ENCODE assay signal across 18 cellular contexts in genomic region chr6:31717499-31718222, GRCh38. TPM values are rescaled to one million over a fixed set of nuclear protein-coding genes. Genes with fewer than 3 reads are reported as not detected.
DNase-seq lines count a peak whose midpoint lies in the region; ATAC-seq, FAIRE-seq and TF ChIP-seq lines count a peak whose summit lies in the region.
"Had no signal": no experiment of that assay in that cellular context is flagged by ENCODE, and none has a peak within 500 bp of the region (broad histone marks: within the 10 kb centered on the region; RNA-seq: fewer than 3 reads in every experiment).

No MANE protein-coding gene starts in this region.

- peak overlapping the region; percentile 46; the same call in 1 of the 2 replicates for H3K9ac ChIP-seq in Karpas-422 (ENCODE audit: low read length)
- H3K9ac ChIP-seq: BLaER1 had no signal

- CTCF ChIA-PET in Calu3 (lab: Charles Lee): interaction anchor here (0.5 to 0.6 kb wide), 2 partner anchors 9 to 20 kb away, joined by 3 to 10 read pairs; no protein-coding TSS in a partner anchor

- TF ChIP-seq CTCF in Calu3 (IDR thresholded peaks at IDR 0.05; ENCODE audit: unreplicated experiment) (peak; percentile 58), bronchial epithelial cell (IDR thresholded peaks at IDR 0.05; ENCODE audit: insufficient read depth, low read length, severe bottlenecking) (peak; percentile 30), right lobe of liver (IDR thresholded peaks at IDR 0.05) (peak in 2 of 4 donors; percentile 7 to 9)

- H3K36me3 ChIP-seq in Karpas-422 (ENCODE audit: insufficient read depth, low read length): no peaks in the 10 kb centered on the region
- H3K36me3 ChIP-seq in bronchial epithelial cell (ENCODE audit: control insufficient read depth, insufficient read depth, low read length): no peaks in the 10 kb centered on the region
- H3K36me3 ChIP-seq in right lobe of liver: no peaks in the 10 kb centered on the region
- H3K36me3 ChIP-seq: ascending aorta, BLaER1 had no signal

- peaks cover 7% of the 10 kb centered on the region for H3K36me3 Mint-ChIP-seq in Calu3 (ENCODE audit: insufficient read depth, unreplicated experiment)
- H3K36me3 Mint-ChIP-seq: stimulated activated naive B cell treated with anti-CD40 and anti-IgM and Interleukin-4, amounts not matched to agents 10 μg/mL and 1 μg/mL and 100 μg/mL, for 72 hours had no signal

- peaks cover 35% of the 10 kb centered on the region for H3K27me3 Mint-ChIP-seq in Calu3 (ENCODE audit: unreplicated experiment)
- H3K27me3 Mint-ChIP-seq: stimulated activated naive B cell treated with anti-CD40 and anti-IgM and Interleukin-4, amounts not matched to agents 10 μg/mL and 1 μg/mL and 100 μg/mL, for 72 hours had no signal

- no peaks in the 10 kb centered on the region for H3K79me2 ChIP-seq in Karpas-422 (ENCODE audit: low read length)

- H3K9me3 ChIP-seq in Karpas-422 (ENCODE audit: low read length) (no peaks in the 10 kb centered on the region), right lobe of liver (no peaks in the 10 kb centered on the region)
- H3K9me3 ChIP-seq: ascending aorta, BLaER1 had no signal

- peaks cover 8% of the 10 kb centered on the region for H3K4me1 ChIP-seq in Karpas-422 (ENCODE audit: low read length)
- H3K4me1 ChIP-seq in right lobe of liver: no peaks in the 10 kb centered on the region
- H3K4me1 ChIP-seq: ascending aorta had no signal

- H3K27ac ChIP-seq in Karpas-422 (ENCODE audit: low read length) (no peak overlapping the region), right lobe of liver (no peak overlapping the region)
- H3K27ac ChIP-seq: ascending aorta, BLaER1 had no signal

- H3K9me2 ChIP-seq in Karpas-422 (replicated peaks; ENCODE audit: insufficient read depth, low read length): no peaks in the 10 kb centered on the region

- intact Hi-C loops in Calu3 (cut with micrococcal nuclease; ENCODE audit: unreplicated experiment): no loop called here
- intact Hi-C loops in right lobe of liver (cut with DNase I): loop anchor here in 1 of 2 donors (10.0 kb wide), 1 partner anchor 47 kb away; the partner anchor contains the start of gene SAPCD1
- intact Hi-C loops in posterior vena cava (cut with DNase I): loop anchor here in 1 of 2 donors (1.0 kb wide), 1 partner anchor 49 kb away; no protein-coding TSS in a partner anchor

- no peaks in the 10 kb centered on the region for H3K27me3 ChIP-seq in Karpas-422 (ENCODE audit: low read length)
- no peaks in the 10 kb centered on the region for H3K27me3 ChIP-seq in bronchial epithelial cell (ENCODE audit: control insufficient read depth, insufficient read depth, low read length)
- no peaks in the 10 kb centered on the region for H3K27me3 ChIP-seq in right lobe of liver
- H3K27me3 ChIP-seq: ascending aorta, BLaER1 had no signal

- BruUV-seq in Calu3 (replicated peaks; lab: Mats Ljungman, UMichigan): no TSS peak

- peak; percentile 77 for DNase-seq in Calu3
- DNase-seq in Karpas-422: peak; percentile 74
- no peak for DNase-seq in bronchial epithelial cell (ENCODE audit: low read depth)
- DNase-seq in right lobe of liver: no peak
- DNase-seq in stimulated activated CD4-positive, alpha-beta T cell treated with anti-CD3 and anti-CD28 coated beads, Interleukin-15, amount 100 ng/mL, for 24 hours: no peak
- DNase-seq in posterior vena cava (ENCODE audit: low spot score): no peak
- no peak for DNase-seq in ureter (ENCODE audit: low spot score)
- DNase-seq: activated CD4-positive, alpha-beta T cell treated with anti-CD3 and anti-CD28 coated beads for 1 hour; activated T-cell treated with anti-CD3 and anti-CD28 coated beads, Interleukin-2, amount 50 U/mL, for 72 hours; effector CD4-positive, alpha-beta T cell; GDM1; stimulated activated naive B cell treated with anti-CD40 and anti-IgM and Interleukin-4, amounts not matched to agents 10 μg/mL and 1 μg/mL and 100 μg/mL, for 72 hours had no signal

- H3K9me3 Mint-ChIP-seq in Calu3 (ENCODE audit: low read depth, unreplicated experiment): no peaks in the 10 kb centered on the region
- H3K9me3 Mint-ChIP-seq: activated T-cell treated with anti-CD3 and anti-CD28 coated beads, Interleukin-2, amount 50 U/mL, for 72 hours; stimulated activated naive B cell treated with anti-CD40 and anti-IgM and Interleukin-4, amounts not matched to agents 10 μg/mL and 1 μg/mL and 100 μg/mL, for 72 hours had no signal

- H3K4me3 Mint-ChIP-seq in Calu3 (ENCODE audit: low read depth, unreplicated experiment): peak overlapping the region; percentile 24
- H3K4me3 Mint-ChIP-seq: activated T-cell treated with anti-CD3 and anti-CD28 coated beads, Interleukin-2, amount 50 U/mL, for 72 hours; stimulated activated naive B cell treated with anti-CD40 and anti-IgM and Interleukin-4, amounts not matched to agents 10 μg/mL and 1 μg/mL and 100 μg/mL, for 72 hours had no signal

- peaks cover 34% of the 10 kb centered on the region for H3K4me1 Mint-ChIP-seq in Calu3 (ENCODE audit: low read depth, unreplicated experiment)

- no peak for FAIRE-seq in bronchial epithelial cell (lab: Jason Lieb, UNC)

- no peak overlapping the region; the same call in 1 of the 2 replicates for H3K4me3 ChIP-seq in Karpas-422 (ENCODE audit: low read length)
- no peak overlapping the region for H3K4me3 ChIP-seq in bronchial epithelial cell (ENCODE audit: low read depth, low read length)
- H3K4me3 ChIP-seq in right lobe of liver: no peak overlapping the region
- H3K4me3 ChIP-seq: ascending aorta, BLaER1, lung had no signal

- H2AFZ ChIP-seq in Karpas-422 (ENCODE audit: low read length): peak overlapping the region; percentile 89; the same call in 1 of the 2 replicates

- WGBS in right lobe of liver (ENCODE audit: insufficient coverage, low coverage, low lambda C conversion rate, missing lambda C conversion rate): 70% methylated on average over 7 of the region's 10 CpGs

- H4K20me1 ChIP-seq in Karpas-422 (ENCODE audit: insufficient read depth, low read depth, low read length): no peaks in the 10 kb centered on the region
- H4K20me1 ChIP-seq: BLaER1 had no signal

- peak overlapping the region; percentile 26 for H3K27ac Mint-ChIP-seq in Calu3 (ENCODE audit: unreplicated experiment)
- H3K27ac Mint-ChIP-seq: activated T-cell treated with anti-CD3 and anti-CD28 coated beads, Interleukin-2, amount 50 U/mL, for 72 hours; stimulated activated naive B cell treated with anti-CD40 and anti-IgM and Interleukin-4, amounts not matched to agents 10 μg/mL and 1 μg/mL and 100 μg/mL, for 72 hours had no signal

- H3K4me2 ChIP-seq in Karpas-422 (ENCODE audit: low read depth, low read length, poor library complexity, severe bottlenecking): peak overlapping the region; percentile 32
- H3K4me2 ChIP-seq: BLaER1 had no signal

- no peak for TF ChIP-seq POLR2A in right lobe of liver (IDR thresholded peaks at IDR 0.05)

- ATAC-seq in right lobe of liver (peak; percentile 6 to 58 (median 36)), GM19023 (IDR thresholded peaks at IDR 0.05; ENCODE audit: unreplicated experiment) (no peak)
- ATAC-seq: activated T-cell treated with anti-CD3 and anti-CD28 coated beads, Interleukin-2, amount 50 U/mL, for 72 hours; stimulated activated naive B cell treated with anti-CD40 and anti-IgM and Interleukin-4, amounts not matched to agents 10 μg/mL and 1 μg/mL and 100 μg/mL, for 72 hours had no signal

RNA-seq across cellular contexts. Expression of gene LY6G6D, which starts 2.5 kb away (rescaled TPM):
- not detected in 2 replicates for total RNA-seq in Calu3 (2022)
- total RNA-seq in Karpas-422 (2014; rRNA removed; shearing (Covaris generic); ENCODE audit: low replicate concordance): not detected in 2 replicates
- not detected in 2 replicates for total RNA-seq in bronchial epithelial cell
- total RNA-seq in right lobe of liver: not detected
- total RNA-seq in posterior vena cava: not detected
- not detected for total RNA-seq in ureter
- total RNA-seq: activated T-cell treated with anti-CD3 and anti-CD28 coated beads, Interleukin-2, amount 50 U/mL, for 72 hours; ascending aorta; glomerular endothelial cell; lung; omental fat pad had no signal

RNA-seq across cellular contexts. Expression of gene LY6G6C, which starts 3.9 kb away (rescaled TPM):
- 1.0 TPM in 1 of 2 replicates, not detected in the other for total RNA-seq in Calu3 (2022)
- total RNA-seq in Karpas-422 (2014; rRNA removed; shearing (Covaris generic); ENCODE audit: low replicate concordance): not detected in 2 replicates
- total RNA-seq in bronchial epithelial cell: 0.38 TPM in 1 of 2 replicates, not detected in the other
- total RNA-seq in right lobe of liver: not detected
- not detected for total RNA-seq in posterior vena cava
- total RNA-seq in ureter: not detected
- total RNA-seq: ascending aorta, glomerular endothelial cell, lung had no signal

RNA-seq across cellular contexts. Expression of gene MPIG6B, which starts 5.5 kb away (rescaled TPM):
- total RNA-seq in Calu3 (2022): not detected in 2 replicates
- not detected in 2 replicates for total RNA-seq in Karpas-422 (2014; rRNA removed; shearing (Covaris generic); ENCODE audit: low replicate concordance)
- under 0.01 TPM in 1 of 2 replicates, not detected in the other for total RNA-seq in bronchial epithelial cell
- total RNA-seq in right lobe of liver: under 1 TPM in 2 of 6 experiments, not detected in 4; 0.33 to 0.56 TPM
- total RNA-seq in posterior vena cava: 1 to 10 TPM in 1 of 2 donors, under 1 TPM in 1; 0.52 to 1.1 TPM
- total RNA-seq in ureter: 0.26 TPM
- total RNA-seq: ascending aorta, glomerular endothelial cell had no signal

RNA-seq across cellular contexts. Expression of gene LY6G6F, which starts 11.0 kb away (rescaled TPM):
- total RNA-seq in Calu3 (2022) (not detected in 2 replicates), bronchial epithelial cell (not detected in 2 replicates), right lobe of liver (not detected), posterior vena cava (not detected), ureter (not detected)
- total RNA-seq in Karpas-422 (2014; rRNA removed; shearing (Covaris generic); ENCODE audit: low replicate concordance): not detected in 2 replicates
- total RNA-seq: activated T-cell treated with anti-CD3 and anti-CD28 coated beads, Interleukin-2, amount 50 U/mL, for 72 hours; ascending aorta; glomerular endothelial cell; omental fat pad had no signal

RNA-seq across cellular contexts. Expression of gene DDAH2, which starts 11.4 kb away (rescaled TPM):
- total RNA-seq in Calu3 (2022) (81.4 and 89.6 TPM in 2 replicates), bronchial epithelial cell (14.5 and 19.5 TPM in 2 replicates), right lobe of liver (10 to 100 TPM; 16.3 to 27.5 (median 19.1) TPM), posterior vena cava (10 to 100 TPM; 88.3 to 97.4 TPM), ureter (33.3 TPM)
- 13.3 and 24.0 TPM in 2 replicates for total RNA-seq in Karpas-422 (2014; rRNA removed; shearing (Covaris generic); ENCODE audit: low replicate concordance)

Comparison
In these comparisons a context has a peak if more than half of its experiments do, and no peak if none do; other contexts are left out.
1. DNase-seq: peak in Calu3 (single experiment) and Karpas-422 (single experiment); none in bronchial epithelial cell (single experiment), right lobe of liver (0 of 3), stimulated activated CD4-positive, alpha-beta T cell treated with anti-CD3 and anti-CD28 coated beads, Interleukin-15, amount 100 ng/mL, for 24 hours (single experiment), posterior vena cava (single experiment) and ureter (single experiment).